10 cellular contexts compared by ENCODE assay signal in the genomic region with DNA sequence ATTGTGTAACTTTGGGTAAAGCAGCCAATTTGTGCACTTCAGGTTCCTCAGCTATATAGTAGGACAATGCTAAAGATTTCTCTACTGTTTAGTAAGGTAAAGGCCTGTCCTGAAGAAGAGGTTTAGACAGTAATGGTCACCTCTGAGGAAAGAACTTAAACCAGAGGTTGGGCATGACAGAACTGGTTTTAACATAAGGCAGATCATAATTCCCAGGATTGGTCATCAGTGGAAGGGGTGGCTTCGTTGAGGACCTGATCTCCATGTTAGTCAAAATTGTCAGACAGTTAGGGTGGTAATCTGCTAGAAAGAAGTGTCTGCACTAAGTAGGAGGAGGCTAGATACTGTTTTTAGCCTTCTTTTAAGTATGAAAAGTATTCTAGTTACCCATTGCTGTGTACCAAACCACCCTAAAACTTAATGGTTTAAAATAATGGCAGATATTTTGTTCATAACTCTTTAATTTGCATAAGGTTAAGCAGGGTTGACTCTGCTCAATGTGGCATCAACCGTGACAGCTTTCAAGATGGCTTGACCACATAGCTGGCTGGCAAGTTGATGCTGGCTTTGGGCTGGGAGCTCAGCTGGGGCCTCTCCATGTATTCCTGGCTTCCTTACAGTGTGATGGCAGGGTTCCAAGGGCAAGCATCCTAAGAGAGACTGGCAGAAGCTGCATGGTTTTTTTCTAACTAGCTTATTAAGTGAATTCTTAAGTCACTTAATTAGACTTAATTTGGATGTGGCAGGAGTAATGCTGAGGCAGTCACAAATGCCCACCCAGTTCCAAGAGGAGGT. TPM values are rescaled to one million over a fixed set of nuclear protein-coding genes. Genes with fewer than 3 reads are reported as not detected.
DNase-seq lines count a peak whose midpoint lies in the region; ATAC-seq and TF ChIP-seq lines count a peak whose summit lies in the region.
"Had no signal": no experiment of that assay in that cellular context is flagged by ENCODE, and none has a peak within 500 bp of the region (broad histone marks: within the 10 kb centered on the region; RNA-seq: fewer than 3 reads in every experiment).

No MANE protein-coding gene starts in this region.

- H3K36me3 ChIP-seq in A673 (ENCODE audit: insufficient read depth, low read length, poor library complexity, severe bottlenecking) (no peaks in the 10 kb centered on the region), PC-9 (ENCODE audit: low read depth) (no peaks in the 10 kb centered on the region)
- H3K36me3 ChIP-seq: breast epithelium had no signal

- ATAC-seq in HG02885 (IDR thresholded peaks at IDR 0.05; ENCODE audit: poor library complexity, unreplicated experiment) (no peak), HG03354 (IDR thresholded peaks at IDR 0.05; ENCODE audit: poor library complexity, severe bottlenecking, unreplicated experiment) (no peak), HG02623 (IDR thresholded peaks at IDR 0.05; ENCODE audit: unreplicated experiment) (no peak)

- intact Hi-C loops in A673 (cut with micrococcal nuclease; ENCODE audit: unreplicated experiment), result no loop called here
- intact Hi-C loops in PC-9 (cut with micrococcal nuclease; ENCODE audit: unreplicated experiment), result no loop called here

- BruUV-seq in A673 (replicated peaks; lab: Mats Ljungman, UMichigan) (no TSS peak), PC-9 (replicated peaks; lab: Mats Ljungman, UMichigan) (no TSS peak)

- peaks cover 63% of the 10 kb centered on the region for H3K79me2 ChIP-seq in PC-9 (ENCODE audit: low read depth)

- no peaks in the 10 kb centered on the region for H3K4me1 ChIP-seq in A673 (ENCODE audit: insufficient read depth, low read length, poor library complexity, severe bottlenecking)
- no peaks in the 10 kb centered on the region; the same call in 1 of the 2 replicates for H3K4me1 ChIP-seq in PC-9 (replicated peaks; ENCODE audit: insufficient read depth)
- H3K4me1 ChIP-seq: breast epithelium had no signal

- CTCF ChIA-PET in A673 (lab: Charles Lee), result no interaction called here
- CTCF ChIA-PET in PC-9 (lab: Charles Lee), result no interaction called here

- H3F3A ChIP-seq in PC-9 (ENCODE audit: insufficient read depth, low read depth), result no peaks in the 10 kb centered on the region

- no peaks in the 10 kb centered on the region for H3K27me3 ChIP-seq in A673 (replicated peaks; ENCODE audit: insufficient read depth, low read depth, low read length, poor library complexity)
- no peaks in the 10 kb centered on the region for H3K27me3 ChIP-seq in PC-9 (ENCODE audit: insufficient read depth, low read depth)

- no peaks in the 10 kb centered on the region for H4K20me1 ChIP-seq in PC-9 (ENCODE audit: insufficient read depth)

- H3K4me3 ChIP-seq in A673 (ENCODE audit: low read depth, low read length, poor library complexity, severe bottlenecking) (no peak overlapping the region), PC-9 (no peak overlapping the region)
- H3K4me3 ChIP-seq: breast epithelium had no signal

- TF ChIP-seq CTCF in A673 (conservative IDR thresholded peaks at IDR 0.05; ENCODE audit: low read depth, low read length) (no peak), PC-9 (conservative IDR thresholded peaks at IDR 0.05) (no peak)

- DNase-seq in A673 (ENCODE audit: low spot score), result peak; percentile 37
- peak; percentile 52 for DNase-seq in EH (ENCODE audit: low read depth)
- DNase-seq in PC-9, result no peak
- DNase-seq in hypothalamus (lab: John Stamatoyannopoulos, UW), result peak in 35 of 51 donors; percentile 0 to 61 (median 20)
- no peak for DNase-seq in KG1 (lab: John Stamatoyannopoulos, UW)
- DNase-seq: Kasumi-1 had no signal

- POLR2A ChIA-PET in A673 (lab: Charles Lee; ENCODE audit: low non-redundant PET) (no interaction called here), PC-9 (lab: Charles Lee; ENCODE audit: unreplicated experiment) (no interaction called here)

- H3K27ac ChIP-seq in A673 (ENCODE audit: low read depth, low read length, poor library complexity, severe bottlenecking), result no peak overlapping the region
- H3K27ac ChIP-seq in PC-9, result no peak overlapping the region
- H3K27ac ChIP-seq: breast epithelium had no signal

- peak overlapping the region; percentile 40; the same call in 1 of the 2 replicates for H3K4me2 ChIP-seq in PC-9

- no peaks in the 10 kb centered on the region for H3K9me3 ChIP-seq in A673 (ENCODE audit: low read depth, low read length, poor library complexity, severe bottlenecking)
- H3K9me3 ChIP-seq in PC-9 (ENCODE audit: insufficient read depth, low read depth), result no peaks in the 10 kb centered on the region
- H3K9me3 ChIP-seq: breast epithelium had no signal

- no peaks in the 10 kb centered on the region for H3K9me2 ChIP-seq in PC-9 (ENCODE audit: insufficient read depth)

- H2AFZ ChIP-seq in PC-9, result no peak overlapping the region

RNA-seq across cellular contexts. Expression of a gene that starts 4.3 kb away (rescaled TPM):
- total RNA-seq in A673 (2021) (21.5 and 24.7 TPM in 2 replicates), PC-9 (2021) (7.8 and 11.2 TPM in 2 replicates)

Comparison
In these comparisons a context has a peak if more than half of its experiments do, and no peak if none do; other contexts are left out.
1. DNase-seq: peak in A673 (single experiment), EH (single experiment) and hypothalamus (35 of 51); none in PC-9 (0 of 2) and KG1 (single experiment).